Comparison of ENCODE assay signal across 16 cellular contexts in the genomic region with DNA sequence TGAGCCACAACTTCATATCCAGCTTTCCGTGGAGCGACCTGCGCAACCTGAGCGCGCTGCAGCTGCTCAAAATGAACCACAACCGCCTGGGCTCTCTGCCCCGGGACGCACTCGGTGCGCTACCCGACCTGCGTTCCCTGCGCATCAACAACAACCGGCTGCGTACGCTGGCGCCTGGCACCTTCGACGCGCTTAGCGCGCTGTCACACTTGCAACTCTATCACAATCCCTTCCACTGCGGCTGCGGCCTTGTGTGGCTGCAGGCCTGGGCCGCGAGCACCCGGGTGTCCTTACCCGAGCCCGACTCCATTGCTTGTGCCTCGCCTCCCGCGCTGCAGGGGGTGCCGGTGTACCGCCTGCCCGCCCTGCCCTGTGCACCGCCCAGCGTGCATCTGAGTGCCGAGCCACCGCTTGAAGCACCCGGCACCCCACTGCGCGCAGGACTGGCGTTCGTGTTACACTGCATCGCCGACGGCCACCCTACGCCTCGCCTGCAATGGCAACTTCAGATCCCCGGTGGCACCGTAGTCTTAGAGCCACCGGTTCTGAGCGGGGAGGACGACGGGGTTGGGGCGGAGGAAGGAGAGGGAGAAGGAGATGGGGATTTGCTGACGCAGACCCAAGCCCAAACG. TPM values are rescaled to one million over a fixed set of nuclear protein-coding genes. Genes with fewer than 3 reads are reported as not detected.
DNase-seq lines count a peak whose midpoint lies in the region; ATAC-seq, FAIRE-seq and TF ChIP-seq lines count a peak whose summit lies in the region.
"Had no signal": no experiment of that assay in that cellular context is flagged by ENCODE, and none has a peak within 500 bp of the region (broad histone marks: within the 10 kb centered on the region; RNA-seq: fewer than 3 reads in every experiment).

No MANE protein-coding gene starts in this region.

- H3K9me3 ChIP-seq in NT2/D1 (ENCODE audit: insufficient read depth, low read length) = peaks cover 11% of the 10 kb centered on the region; the same call in 1 of the 2 replicates
- no peaks in the 10 kb centered on the region for H3K9me3 ChIP-seq in right lobe of liver
- H3K9me3 ChIP-seq: Caco-2, left lung, upper lobe of right lung had no signal

- H3K4me3 Mint-ChIP-seq in stimulated activated memory B cell treated with anti-CD40 and anti-IgM and Interleukin-4, amounts not matched to agents 10 μg/mL and 1 μg/mL and 100 μg/mL, for 72 hours = no peak overlapping the region
- H3K4me3 Mint-ChIP-seq: effector memory CD8-positive, alpha-beta T cell had no signal

- H3K9me3 Mint-ChIP-seq in stimulated activated memory B cell treated with anti-CD40 and anti-IgM and Interleukin-4, amounts not matched to agents 10 μg/mL and 1 μg/mL and 100 μg/mL, for 72 hours = no peaks in the 10 kb centered on the region
- H3K9me3 Mint-ChIP-seq: effector memory CD8-positive, alpha-beta T cell; neural crest cell had no signal

- H3K4me1 Mint-ChIP-seq in stimulated activated memory B cell treated with anti-CD40 and anti-IgM and Interleukin-4, amounts not matched to agents 10 μg/mL and 1 μg/mL and 100 μg/mL, for 72 hours = peaks cover 53% of the 10 kb centered on the region

- H3K36me3 ChIP-seq in NT2/D1 (ENCODE audit: insufficient read depth, insufficient read length, low read length) = no peaks in the 10 kb centered on the region
- H3K36me3 ChIP-seq in bronchial epithelial cell (ENCODE audit: control insufficient read depth, insufficient read depth, low read length) = no peaks in the 10 kb centered on the region
- no peaks in the 10 kb centered on the region for H3K36me3 ChIP-seq in right lobe of liver
- H3K36me3 ChIP-seq: left lung, upper lobe of right lung had no signal

- H3K9ac ChIP-seq in NT2/D1 (ENCODE audit: insufficient read length, low read depth) = peak overlapping the region; percentile 13

- no peaks in the 10 kb centered on the region for H3K36me3 Mint-ChIP-seq in stimulated activated memory B cell treated with anti-CD40 and anti-IgM and Interleukin-4, amounts not matched to agents 10 μg/mL and 1 μg/mL and 100 μg/mL, for 72 hours

- H3K27me3 ChIP-seq in NT2/D1 (ENCODE audit: insufficient read depth, insufficient read length) (peaks cover 85% of the 10 kb centered on the region), bronchial epithelial cell (ENCODE audit: control insufficient read depth, insufficient read depth, low read length) (peaks cover 82% of the 10 kb centered on the region), right lobe of liver (peaks cover 24 to 44% of the 10 kb centered on the region in 2 donors)

- H3K4me1 ChIP-seq in NT2/D1 (ENCODE audit: insufficient read depth, insufficient read length) (peaks cover 27% of the 10 kb centered on the region), right lobe of liver (peaks cover 0 to 26% (median 3%) of the 10 kb centered on the region in 4 donors)
- H3K4me1 ChIP-seq: Caco-2 had no signal

- H3K4me3 ChIP-seq in NT2/D1 (ENCODE audit: insufficient read length, low read depth) (no peak overlapping the region), bronchial epithelial cell (ENCODE audit: low read depth, low read length) (peak overlapping the region; percentile 14), right lobe of liver (no peak overlapping the region)
- H3K4me3 ChIP-seq: left lung, upper lobe of right lung had no signal

- H3K27ac Mint-ChIP-seq in stimulated activated memory B cell treated with anti-CD40 and anti-IgM and Interleukin-4, amounts not matched to agents 10 μg/mL and 1 μg/mL and 100 μg/mL, for 72 hours = no peak overlapping the region
- H3K27ac Mint-ChIP-seq: effector memory CD8-positive, alpha-beta T cell had no signal

- TF ChIP-seq POLR2A in right lobe of liver (IDR thresholded peaks at IDR 0.05) = no peak

- peak; percentile 55 for DNase-seq in activated CD4-positive, alpha-beta T cell treated with anti-CD3 and anti-CD28 coated beads for 48 hours
- no peak for DNase-seq in activated CD4-positive, alpha-beta T cell treated with anti-CD3 and anti-CD28 coated beads for 4 hours
- DNase-seq in NT2/D1 (ENCODE audit: low read depth, low spot score) = no peak
- DNase-seq in bronchial epithelial cell (ENCODE audit: low read depth) = no peak
- DNase-seq in retina = peak; percentile 80
- no peak for DNase-seq in right lobe of liver
- DNase-seq: 8988T; Caco-2; effector memory CD8-positive, alpha-beta T cell; left lung; OCI-M1; upper lobe of right lung had no signal

- FAIRE-seq in bronchial epithelial cell (lab: Jason Lieb, UNC) = no peak

- intact Hi-C loops in right lobe of liver (cut with DNase I) = loop anchor here in 1 of 2 donors (5.0 kb wide), 1 partner anchor 169 kb away; no protein-coding TSS in a partner anchor

- ATAC-seq in HG03565 (IDR thresholded peaks at IDR 0.05; ENCODE audit: unreplicated experiment) = no peak
- ATAC-seq in right lobe of liver = no peak
- ATAC-seq in stimulated activated memory B cell treated with anti-CD40 and anti-IgM and Interleukin-4, amounts not matched to agents 10 μg/mL and 1 μg/mL and 100 μg/mL, for 72 hours = no peak
- ATAC-seq: effector memory CD8-positive, alpha-beta T cell; left lung; upper lobe of right lung had no signal

- peaks cover 98% of the 10 kb centered on the region for H3K27me3 Mint-ChIP-seq in stimulated activated memory B cell treated with anti-CD40 and anti-IgM and Interleukin-4, amounts not matched to agents 10 μg/mL and 1 μg/mL and 100 μg/mL, for 72 hours

- TF ChIP-seq CTCF in bronchial epithelial cell (IDR thresholded peaks at IDR 0.05; ENCODE audit: insufficient read depth, low read length, severe bottlenecking) = peak; percentile 27
- no peak for TF ChIP-seq CTCF in right lobe of liver (IDR thresholded peaks at IDR 0.05)

- no peak overlapping the region for H3K27ac ChIP-seq in right lobe of liver
- H3K27ac ChIP-seq: left lung, upper lobe of right lung had no signal

- 22% methylated on average over 24 of the region's 58 CpGs for WGBS in right lobe of liver (ENCODE audit: insufficient coverage, low coverage, low lambda C conversion rate, missing lambda C conversion rate)

RNA-seq across cellular contexts. Expression of a gene that starts 2.8 kb away (rescaled TPM):
- not detected in 2 replicates for total RNA-seq in bronchial epithelial cell
- total RNA-seq in right lobe of liver = under 1 TPM in 1 of 6 experiments, not detected in 5; 0.04 TPM
- total RNA-seq: Caco-2, H4 had no signal

RNA-seq across cellular contexts. Expression of a gene that starts 40.3 kb away (rescaled TPM):
- 0.26 and 0.53 TPM in 2 replicates for total RNA-seq in bronchial epithelial cell
- 1 to 10 TPM; 1.5 to 9.9 (median 2.6) TPM for total RNA-seq in right lobe of liver
- total RNA-seq: Caco-2 had no signal

RNA-seq across cellular contexts. Expression of a gene that starts 50.8 kb away (rescaled TPM):
- 0.13 TPM in 1 of 2 replicates, not detected in the other for total RNA-seq in bronchial epithelial cell
- 1 to 10 TPM in 2 of 6 experiments, under 1 TPM in 4; 0.35 to 1.6 (median 0.72) TPM for total RNA-seq in right lobe of liver
- total RNA-seq: Caco-2, H4, left lung, neural crest cell, upper lobe of right lung had no signal

Comparison
In these comparisons a context has a peak if more than half of its experiments do, and no peak if none do; other contexts are left out.
1. DNase-seq: peak in activated CD4-positive, alpha-beta T cell treated with anti-CD3 and anti-CD28 coated beads for 48 hours (single experiment) and retina (single experiment); none in activated CD4-positive, alpha-beta T cell treated with anti-CD3 and anti-CD28 coated beads for 4 hours (0 of 2), NT2/D1 (single experiment), bronchial epithelial cell (single experiment) and right lobe of liver (0 of 3).